ENCODE assay signal across 30 cellular contexts in genomic region chr1:114819869-114820268, GRCh38. TPM values are rescaled to one million over a fixed set of nuclear protein-coding genes. Genes with fewer than 3 reads are reported as not detected.
"Had no signal": no experiment of that assay in that cellular context is flagged by ENCODE, and none has a peak within 500 bp of the region (broad histone marks: within the 10 kb centered on the region; RNA-seq: fewer than 3 reads in every experiment).

No MANE protein-coding gene starts in this region.

- H3K27ac ChIP-seq: colonic mucosa, epithelial cell of prostate, esophagus squamous epithelium, gastrocnemius medialis, heart right ventricle, left lung, lower lobe of right lung had no signal

- H3K4me3 ChIP-seq: colonic mucosa, esophagus squamous epithelium, gastrocnemius medialis, heart right ventricle, left lung, lower lobe of right lung, mucosa of descending colon had no signal

- H3K4me3 Mint-ChIP-seq: dendritic cell treated with granulocyte-macrophage colony-stimulating factor and Interleukin-4, amounts not matched to agents 40 ng/mL and 50 ng/mL, for 4 days; effector memory CD8-positive, alpha-beta T cell; endodermal cell; mesothelial cell of epicardium had no signal

- H3K4me1 ChIP-seq: colonic mucosa, esophagus squamous epithelium, gastrocnemius medialis, heart right ventricle, left lung, lower lobe of right lung had no signal

- H3K9me3 ChIP-seq: colonic mucosa, esophagus squamous epithelium, gastrocnemius medialis, lower lobe of right lung, mucosa of descending colon had no signal

- DNase-seq: colonic mucosa; cortex of kidney; effector CD8-positive, alpha-beta T cell; effector memory CD8-positive, alpha-beta T cell; endodermal cell; erythroblast; esophagus squamous epithelium; foreskin fibroblast; foreskin melanocyte; gastrocnemius medialis; glutamatergic neuron; head of caudate nucleus; heart right ventricle; hippocampal formation; left cardiac atrium; left lung; left ventricle myocardium superior; lower lobe of right lung; mesenchymal stem cell; mucosa of descending colon had no signal

- H3K27me3 ChIP-seq: colonic mucosa, gastrocnemius medialis, left lung had no signal

- H3K36me3 ChIP-seq: colonic mucosa, esophagus squamous epithelium, gastrocnemius medialis, heart right ventricle, left lung, lower lobe of right lung had no signal

- H3K4me1 Mint-ChIP-seq: endodermal cell, mesothelial cell of epicardium had no signal

- H3K27ac Mint-ChIP-seq: dendritic cell treated with granulocyte-macrophage colony-stimulating factor and Interleukin-4, amounts not matched to agents 40 ng/mL and 50 ng/mL, for 4 days; effector memory CD8-positive, alpha-beta T cell; endodermal cell; mesothelial cell of epicardium had no signal

- ATAC-seq: effector memory CD8-positive, alpha-beta T cell; esophagus mucosa; gastrocnemius medialis; heart right ventricle; left cardiac atrium; left lung; left ventricle myocardium superior; lower lobe of right lung; mucosa of descending colon had no signal

- H3K9me3 Mint-ChIP-seq: effector memory CD8-positive, alpha-beta T cell had no signal

- H3K36me3 Mint-ChIP-seq: mesothelial cell of epicardium had no signal

RNA-seq across cellular contexts. Expression of gene SYCP1, which starts 34.8 kb away (rescaled TPM):
- total RNA-seq: colonic mucosa, dermis microvascular lymphatic vessel endothelial cell, endodermal cell, esophagus mucosa, esophagus squamous epithelium, gastrocnemius medialis, glomerular endothelial cell, heart right ventricle, left lung, left ventricle myocardium superior, lower lobe of right lung, lung microvascular endothelial cell, mesenteric fat pad, mesothelial cell of epicardium, mucosa of descending colon, myocyte had no signal
- polyA plus RNA-seq: heart right ventricle, keratinocyte had no signal
